Comparison of ENCODE assay signal across 5 cellular contexts in the genomic region with DNA sequence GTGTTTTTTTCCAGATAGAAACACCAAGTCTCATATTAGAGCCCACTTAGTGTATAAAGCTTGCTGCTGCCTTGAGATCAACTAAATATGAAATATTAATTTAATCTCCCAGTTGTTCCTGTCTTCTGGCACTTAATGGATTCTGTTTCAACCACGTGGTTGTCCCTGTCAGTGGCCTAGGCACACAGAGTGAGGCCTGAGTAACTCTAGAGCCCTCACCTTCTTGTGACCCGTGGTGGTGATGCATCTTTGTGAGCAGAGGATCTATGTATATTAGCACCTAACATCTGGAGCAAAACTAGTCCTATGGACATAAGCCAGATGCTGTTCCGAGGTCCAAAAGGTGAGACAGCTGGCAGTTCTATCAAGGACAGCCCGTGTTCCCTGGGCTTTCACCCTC.
"Had no signal": no experiment of that assay in that cellular context is flagged by ENCODE, and none has a peak within 500 bp of the region (broad histone marks: within the 10 kb centered on the region; RNA-seq: fewer than 3 reads in every experiment).

No MANE protein-coding gene starts in this region.

- H3K9me3 Mint-ChIP-seq: GM23338, H9, IgD-negative memory B cell had no signal

- H3K4me2 ChIP-seq: GM23338 had no signal

- H3K27ac Mint-ChIP-seq: GM23338, H9, IgD-negative memory B cell had no signal

- H3K4me3 Mint-ChIP-seq: GM23338, H9, IgD-negative memory B cell had no signal

- H3K27me3 Mint-ChIP-seq: IgD-negative memory B cell had no signal

- H2AFZ ChIP-seq: GM23338 had no signal

- DNase-seq: H9, HCEC 1CT, KBM-7 had no signal

- H3K4me1 Mint-ChIP-seq: GM23338, H9 had no signal

- ATAC-seq: GM23338 had no signal

- H3K4me3 ChIP-seq: GM23338 had no signal
